ENCODE assay signal across 24 cellular contexts in the genomic region with DNA sequence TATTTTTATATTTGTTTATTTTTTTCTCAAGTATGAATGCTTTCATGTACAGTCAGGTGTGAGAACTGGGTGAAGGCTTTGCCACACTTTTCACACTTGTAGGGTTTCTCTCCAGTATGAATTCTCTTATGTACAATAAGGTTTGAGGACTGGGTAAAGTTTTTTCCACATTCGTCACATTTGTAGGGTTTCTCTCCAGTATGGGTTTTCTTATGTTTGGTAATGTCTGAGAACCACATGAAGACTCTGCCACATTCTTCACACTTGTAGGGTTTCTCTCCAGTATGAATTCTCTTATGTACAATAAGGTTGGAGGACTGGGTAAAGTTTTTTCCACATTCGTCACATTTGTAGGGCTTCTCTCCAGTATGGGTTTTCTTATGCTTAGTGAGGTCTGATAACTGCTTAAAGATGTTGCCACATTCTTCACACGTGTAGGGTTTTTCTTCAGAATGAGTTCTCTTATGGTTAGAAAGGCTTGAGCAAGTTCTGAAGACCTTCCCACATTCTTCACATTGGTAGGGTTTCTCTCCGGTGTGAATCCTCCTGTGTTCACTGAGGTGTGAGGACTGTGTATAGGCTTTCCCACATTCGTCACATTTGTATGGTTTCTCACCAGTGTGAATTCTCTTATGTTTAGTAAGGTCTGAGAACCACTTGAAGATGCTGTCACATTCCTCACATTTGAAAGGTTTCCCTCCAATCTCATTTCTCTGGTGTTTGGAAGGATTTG. TPM values are rescaled to one million over a fixed set of nuclear protein-coding genes. Genes with fewer than 3 reads are reported as not detected.
DNase-seq lines count a peak whose midpoint lies in the region; FAIRE-seq and TF ChIP-seq lines count a peak whose summit lies in the region.
"Had no signal": no experiment of that assay in that cellular context is flagged by ENCODE, and none has a peak within 500 bp of the region (broad histone marks: within the 10 kb centered on the region; RNA-seq: fewer than 3 reads in every experiment).

No MANE protein-coding gene starts in this region.

- DNase-seq in mammary epithelial cell = no peak
- peak; percentile 9 for DNase-seq in mesenchymal stem cell
- DNase-seq in WERI-Rb-1 = no peak
- DNase-seq in D721Med (ENCODE audit: insufficient read length, low spot score) = no peak
- no peak for DNase-seq in NCI-H524 (lab: John Stamatoyannopoulos, UW)
- no peak for DNase-seq in HAP-1 (ENCODE audit: low spot score in 2 of 2)
- DNase-seq: activated CD4-positive, alpha-beta T cell treated with anti-CD3 and anti-CD28 coated beads, Interleukin-2, amount 50 U/mL, for 48 hours; activated CD8-positive, alpha-beta memory T cell treated with anti-CD3 and anti-CD28 coated beads, Interleukin-2, amount 50 U/mL, for 48 hours; activated naive CD8-positive, alpha-beta T cell treated with anti-CD3 and anti-CD28 coated beads for 36 hours; body of pancreas; effector memory CD8-positive, alpha-beta T cell; GDM1; left cardiac atrium; MG63; midbrain; NCI-H1436 treated with DMSO at 0.1 percent for 48 hours; NCI-H2171 treated with DMSO at 0.1 percent for 48 hours; NCI-H69; pancreas; sigmoid colon; stimulated activated CD8-positive, alpha-beta memory T cell treated with anti-CD3 and anti-CD28 coated beads, Interleukin-4, amount 100 ng/mL, for 48 hours; upper lobe of left lung had no signal

- H4K91ac ChIP-seq in mesenchymal stem cell (ENCODE audit: low read length) = no peak overlapping the region

- dilution Hi-C loops in mammary epithelial cell (cut with HindIII; ENCODE audit: low sequenced_read_pairs) = no loop called here

- H3K9me3 ChIP-seq in BLaER1 treated with 17β-estradiol and CSF1 and Interleukin-3, amounts not matched to agents 10 nM and 100 nM (replicated peaks in 1 of 11) = peaks cover 100% of the 10 kb centered on the region in 11 experiments
- H3K9me3 ChIP-seq in HUES64 (ENCODE audit: insufficient read depth, low read depth, low read length) (peaks cover 73% of the 10 kb centered on the region), mammary epithelial cell (replicated peaks; ENCODE audit: insufficient read depth, low read length) (peaks cover 81% of the 10 kb centered on the region), mesenchymal stem cell (ENCODE audit: control insufficient read depth, low read length) (peaks cover 100% of the 10 kb centered on the region), WERI-Rb-1 (ENCODE audit: severe bottlenecking) (peaks cover 55% of the 10 kb centered on the region), HAP-1 (peaks cover 35% of the 10 kb centered on the region)

- H4K20me1 ChIP-seq in BLaER1 treated with 17β-estradiol and CSF1 and Interleukin-3, amounts not matched to agents 10 nM and 100 nM = no peaks in the 10 kb centered on the region
- no peaks in the 10 kb centered on the region for H4K20me1 ChIP-seq in mammary epithelial cell (ENCODE audit: insufficient read depth, low read length)

- WGBS in HUES64 = 98% methylated on average over 5 of the region's 5 CpGs
- 98% methylated on average over 5 of the region's 5 CpGs for WGBS in mammary epithelial cell (ENCODE audit: low coverage, missing lambda C conversion rate)
- WGBS in mesenchymal stem cell = 100% methylated on average over 3 of the region's 5 CpGs

- peaks cover 0 to 15% (median 0%) of the 10 kb centered on the region in 11 experiments; a peak in 4 of 22 replicates for H3K27me3 ChIP-seq in BLaER1 treated with 17β-estradiol and CSF1 and Interleukin-3, amounts not matched to agents 10 nM and 100 nM
- H3K27me3 ChIP-seq in HUES64 (ENCODE audit: insufficient read depth, low read length) (no peaks in the 10 kb centered on the region), mammary epithelial cell (ENCODE audit: insufficient read depth, low read length) (no peaks in the 10 kb centered on the region), mesenchymal stem cell (ENCODE audit: control insufficient read depth in 1 of 2, insufficient read depth in 1 of 2, low read length in 2 of 2) (no peaks in the 10 kb centered on the region), WERI-Rb-1 (ENCODE audit: insufficient read depth, low read depth, severe bottlenecking) (no peaks in the 10 kb centered on the region), HAP-1 (ENCODE audit: low read depth) (no peaks in the 10 kb centered on the region)
- H3K27me3 ChIP-seq: body of pancreas, MG63, pancreas, sigmoid colon, upper lobe of left lung had no signal

- H2BK15ac ChIP-seq in mesenchymal stem cell (ENCODE audit: low read depth, poor library complexity, severe bottlenecking) = no peak overlapping the region

- H2AFZ ChIP-seq in mammary epithelial cell (ENCODE audit: low read depth, low read length) (no peak overlapping the region), mesenchymal stem cell (ENCODE audit: low read depth, low read length) (no peak overlapping the region)

- CTCF ChIA-PET in mammary epithelial cell (lab: Charles Lee; ENCODE audit: low non-redundant PET) = no interaction called here

- intact Hi-C loops in mammary epithelial cell (cut with micrococcal nuclease) = no loop called here

- H4K8ac ChIP-seq in mesenchymal stem cell (ENCODE audit: low read length) = no peak overlapping the region

- peaks cover 22% of the 10 kb centered on the region for H3K79me2 ChIP-seq in mammary epithelial cell (ENCODE audit: insufficient read depth, low read length)

- H3K4me1 ChIP-seq in BLaER1 treated with 17β-estradiol and CSF1 and Interleukin-3, amounts not matched to agents 10 nM and 100 nM = no peaks in the 10 kb centered on the region
- no peaks in the 10 kb centered on the region for H3K4me1 ChIP-seq in HUES64 (ENCODE audit: insufficient read depth, low read length)
- no peaks in the 10 kb centered on the region for H3K4me1 ChIP-seq in mammary epithelial cell (ENCODE audit: insufficient read depth, low read length)
- no peaks in the 10 kb centered on the region for H3K4me1 ChIP-seq in mesenchymal stem cell (ENCODE audit: control insufficient read depth, insufficient read depth, low read depth, low read length)
- H3K4me1 ChIP-seq in HAP-1 = no peaks in the 10 kb centered on the region
- H3K4me1 ChIP-seq: body of pancreas, pancreas, sigmoid colon, upper lobe of left lung had no signal

- TSS peak; percentile 3 for BruUV-seq in mammary epithelial cell (replicated peaks; lab: Mats Ljungman, UMichigan)

- no peak for FAIRE-seq in D721Med (lab: Jason Lieb, UNC)
- FAIRE-seq: pancreas had no signal

- peaks cover 11% of the 10 kb centered on the region for H3K79me1 ChIP-seq in mesenchymal stem cell (replicated peaks; ENCODE audit: low read length, poor library complexity, severe bottlenecking)

- H3K27ac ChIP-seq in BLaER1 treated with 17β-estradiol and CSF1 and Interleukin-3, amounts not matched to agents 10 nM and 100 nM = no peak overlapping the region
- H3K27ac ChIP-seq in HUES64 (ENCODE audit: low read depth, low read length) (no peak overlapping the region), mammary epithelial cell (ENCODE audit: insufficient read depth, low read depth, low read length) (no peak overlapping the region), mesenchymal stem cell (ENCODE audit: low read length, poor library complexity, severe bottlenecking) (no peak overlapping the region), WERI-Rb-1 (no peak overlapping the region)
- H3K27ac ChIP-seq: body of pancreas, pancreas, sigmoid colon, upper lobe of left lung had no signal

- no peak overlapping the region for H2BK12ac ChIP-seq in mesenchymal stem cell (ENCODE audit: low read length in 2 of 2)

- H3K18ac ChIP-seq in mesenchymal stem cell (ENCODE audit: low read depth in 1 of 2, low read length in 2 of 2) = no peak overlapping the region

- peak overlapping the region; percentile 27 to 60 (median 50); a peak in 18 of 20 replicates for H3K4me3 ChIP-seq in BLaER1 treated with 17β-estradiol and CSF1 and Interleukin-3, amounts not matched to agents 10 nM and 100 nM
- H3K4me3 ChIP-seq in HUES64 (ENCODE audit: low read length) (peak overlapping the region; percentile 23; the same call in 1 of the 2 replicates), mammary epithelial cell (replicated peaks in 1 of 3; ENCODE audit: insufficient read depth in 1 of 3, low read depth in 2 of 3, low read length in 3 of 3) (no peak overlapping the region), mesenchymal stem cell (ENCODE audit: insufficient read depth in 1 of 2, low read depth in 1 of 2, low read length in 2 of 2) (peak overlapping the region in 1 of 2 experiments; percentile 61), WERI-Rb-1 (ENCODE audit: low read depth, low read length) (no peak overlapping the region), HAP-1 (no peak overlapping the region)
- H3K4me3 ChIP-seq: body of pancreas, MG63, pancreas, sigmoid colon, upper lobe of left lung had no signal

- no peak overlapping the region for H2AK5ac ChIP-seq in mesenchymal stem cell (ENCODE audit: low read length, severe bottlenecking)

- no peak overlapping the region for H3K9ac ChIP-seq in BLaER1 treated with 17β-estradiol and CSF1 and Interleukin-3, amounts not matched to agents 10 nM and 100 nM
- H3K9ac ChIP-seq in HUES64 (ENCODE audit: low read depth, low read length) (no peak overlapping the region), mammary epithelial cell (ENCODE audit: insufficient read depth, low read length) (no peak overlapping the region), mesenchymal stem cell (ENCODE audit: low read length) (no peak overlapping the region)

- peaks cover 96 to 100% (median 99%) of the 10 kb centered on the region in 11 experiments for H3K36me3 ChIP-seq in BLaER1 treated with 17β-estradiol and CSF1 and Interleukin-3, amounts not matched to agents 10 nM and 100 nM
- peaks cover 70% of the 10 kb centered on the region for H3K36me3 ChIP-seq in HUES64 (ENCODE audit: insufficient read depth, low read length)
- peaks cover 43% of the 10 kb centered on the region for H3K36me3 ChIP-seq in mammary epithelial cell (ENCODE audit: insufficient read depth, low read length)
- peaks cover 31 to 67% of the 10 kb centered on the region in 2 experiments for H3K36me3 ChIP-seq in mesenchymal stem cell (ENCODE audit: control insufficient read depth in 1 of 2, insufficient read depth in 2 of 2, low read depth in 1 of 2, low read length in 2 of 2)
- H3K36me3 ChIP-seq in WERI-Rb-1 = peaks cover 63% of the 10 kb centered on the region
- H3K36me3 ChIP-seq in HAP-1 (replicated peaks) = peaks cover 57% of the 10 kb centered on the region

- in situ Hi-C loops in mammary epithelial cell (cut with MboI; ENCODE audit: low sequenced_read_pairs in 2 of 2) (no loop called here), HAP-1 (cut with MboI; ENCODE audit: low sequenced_read_pairs) (no loop called here)

- TF ChIP-seq CTCF in mammary epithelial cell (conservative IDR thresholded peaks at IDR 0.05 in 1 of 2, IDR thresholded peaks at IDR 0.05 in 1 of 2; ENCODE audit: extremely low read depth in 1 of 2, insufficient read depth in 1 of 2, low read depth in 1 of 2, low read length in 2 of 2) = no peak
- no peak for TF ChIP-seq CTCF in WERI-Rb-1 (IDR thresholded peaks at IDR 0.05; ENCODE audit: low read depth, low read length)
- no peak for TF ChIP-seq CTCF in D721Med (IDR thresholded peaks at IDR 0.05; ENCODE audit: insufficient read depth, missing control alignments)

- H2BK5ac ChIP-seq in mesenchymal stem cell (ENCODE audit: low read depth, low read length, poor library complexity, severe bottlenecking) = no peak overlapping the region

- H3K14ac ChIP-seq in mesenchymal stem cell (ENCODE audit: low read length in 2 of 2) = no peak overlapping the region

- H3K4ac ChIP-seq in mesenchymal stem cell (ENCODE audit: low read depth in 1 of 2, low read length in 2 of 2) = no peak overlapping the region

- no peak overlapping the region for H3K4me2 ChIP-seq in BLaER1 treated with 17β-estradiol and CSF1 and Interleukin-3, amounts not matched to agents 10 nM and 100 nM
- H3K4me2 ChIP-seq in mammary epithelial cell (ENCODE audit: insufficient read depth, low read depth, low read length) (no peak overlapping the region), mesenchymal stem cell (ENCODE audit: low read length, poor library complexity, severe bottlenecking) (no peak overlapping the region)

- H2BK120ac ChIP-seq in mesenchymal stem cell (ENCODE audit: low read depth, low read length) = no peak overlapping the region

- H3K23ac ChIP-seq in mesenchymal stem cell (ENCODE audit: low read length in 2 of 2) = no peak overlapping the region

RNA-seq across cellular contexts. Expression of a gene that starts 19.7 kb away (rescaled TPM):
- 50.5 TPM for polyA plus RNA-seq in HUES64 (2013, experiment 1 of 2)
- 48.2 TPM for polyA plus RNA-seq in HUES64 (2013, experiment 2 of 2)
- 10 to 100 TPM; 41.0 to 41.8 TPM for total RNA-seq in mammary epithelial cell
- 18.6 TPM for polyA plus RNA-seq in mammary epithelial cell
- polyA minus RNA-seq in mammary epithelial cell = 41.8 TPM
- 11.1 TPM for polyA plus RNA-seq in mesenchymal stem cell (2013, experiment 1 of 2)
- polyA plus RNA-seq in mesenchymal stem cell (2013, experiment 2 of 2) = 11.3 TPM

Comparison
In these comparisons a context has a peak if more than half of its experiments do, and no peak if none do; other contexts are left out.
1. H3K4me3 ChIP-seq: peak in BLaER1 treated with 17β-estradiol and CSF1 and Interleukin-3, amounts not matched to agents 10 nM and 100 nM (10 of 10) and HUES64 (single experiment); none in mammary epithelial cell (0 of 3), WERI-Rb-1 (single experiment) and HAP-1 (single experiment).